Comparison of ENCODE assay signal across 21 cellular contexts in the genomic region with DNA sequence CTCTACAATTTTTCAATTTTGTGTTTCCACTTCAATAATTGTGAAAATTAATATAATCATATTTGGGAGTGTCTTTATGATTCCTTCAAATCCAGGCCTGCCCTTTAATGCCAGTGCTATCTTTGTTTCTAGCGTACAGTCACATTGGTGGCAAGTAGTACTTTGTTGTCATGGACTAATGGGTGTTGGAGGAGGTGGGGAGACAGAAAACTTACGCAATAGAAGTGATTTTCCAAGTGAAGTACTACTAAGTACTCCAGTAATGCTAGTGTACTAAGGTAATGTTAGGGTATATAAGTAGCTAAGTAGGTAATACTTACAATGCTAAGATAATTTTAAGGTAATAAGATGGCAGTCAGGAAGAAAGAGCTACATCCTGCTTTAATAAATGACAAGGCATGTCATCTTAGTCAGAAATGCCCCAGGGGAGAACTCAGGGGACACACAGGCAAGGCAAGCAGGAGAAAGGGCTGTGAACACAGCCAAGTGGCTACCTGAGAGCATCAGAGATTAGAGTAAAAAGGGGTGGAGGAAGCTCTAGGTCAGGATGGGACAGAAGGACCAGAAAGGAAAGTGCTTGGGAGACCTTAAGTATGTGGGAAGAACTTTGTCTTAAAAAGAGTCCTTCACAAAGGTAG.
DNase-seq lines count a peak whose midpoint lies in the region; ATAC-seq, FAIRE-seq and TF ChIP-seq lines count a peak whose summit lies in the region.
"Had no signal": no experiment of that assay in that cellular context is flagged by ENCODE, and none has a peak within 500 bp of the region (broad histone marks: within the 10 kb centered on the region; RNA-seq: fewer than 3 reads in every experiment).

No MANE protein-coding gene starts in this region.

- TF ChIP-seq RAD21 in K562 (CRISPR knock-in tag; conservative IDR thresholded peaks at IDR 0.05 in 1 of 2, IDR thresholded peaks at IDR 0.05 in 1 of 2), result no peak

- in situ Hi-C loops in K562 (cut with MboI), result no loop called here

- no peaks in the 10 kb centered on the region for H3K36me3 ChIP-seq in K562 (ENCODE audit: control insufficient read depth, insufficient read depth, low read length)
- no peaks in the 10 kb centered on the region for H3K36me3 ChIP-seq in smooth muscle cell (ENCODE audit: low read depth)
- no peaks in the 10 kb centered on the region for H3K36me3 ChIP-seq in BE2C

- no peak for ATAC-seq in K562
- no peak for ATAC-seq in activated T-cell treated with anti-CD3 and anti-CD28 coated beads, Interleukin-2, amount 50 U/mL, for 4 hours
- ATAC-seq: HCT116, PC-3 had no signal

- H3K9me3 ChIP-seq in K562 (replicated peaks; ENCODE audit: control insufficient read depth, insufficient read depth, low read depth, low read length) (no peaks in the 10 kb centered on the region), smooth muscle cell (replicated peaks; ENCODE audit: low read depth) (no peaks in the 10 kb centered on the region), BE2C (no peaks in the 10 kb centered on the region)

- FAIRE-seq in K562 (lab: Jason Lieb, UNC), result no peak

- 10% methylated on average over 2 of the region's 2 CpGs for WGBS in K562 (ENCODE audit: insufficient coverage, low coverage, missing lambda C conversion rate)
- 90% methylated on average over 2 of the region's 2 CpGs for WGBS in smooth muscle cell (ENCODE audit: low lambda C conversion rate)

- H2AFZ ChIP-seq in K562 (ENCODE audit: low read depth, low read length) (no peak overlapping the region), smooth muscle cell (ENCODE audit: low read depth) (peak overlapping the region; percentile 8)
- H2AFZ ChIP-seq: GM23248 had no signal

- H4K20me1 ChIP-seq in K562 (replicated peaks; ENCODE audit: control insufficient read depth, insufficient read depth, low read length) (no peaks in the 10 kb centered on the region), smooth muscle cell (ENCODE audit: low read depth) (no peaks in the 10 kb centered on the region)

- peaks cover 0 to 3% of the 10 kb centered on the region in 2 donors for H3K36me3 Mint-ChIP-seq in CD14-positive monocyte
- H3K36me3 Mint-ChIP-seq in activated T-cell treated with anti-CD3 and anti-CD28 coated beads, Interleukin-2, amount 50 U/mL, for 4 hours (ENCODE audit: insufficient read depth), result no peaks in the 10 kb centered on the region
- H3K36me3 Mint-ChIP-seq: CD4-positive, alpha-beta memory T cell had no signal

- H3K4me3 ChIP-seq in HL-60 (replicated peaks; ENCODE audit: insufficient read depth, low read length) (no peak overlapping the region), K562 (no peak overlapping the region), smooth muscle cell (no peak overlapping the region), BE2C (ENCODE audit: low read depth, low read length) (no peak overlapping the region)
- H3K4me3 ChIP-seq: GM23248 had no signal

- no peak overlapping the region for H3K9ac ChIP-seq in K562 (ENCODE audit: insufficient read depth in 1 of 2, low read depth in 2 of 2, low read length in 2 of 2)
- no peak overlapping the region for H3K9ac ChIP-seq in smooth muscle cell (ENCODE audit: low read depth)
- H3K9ac ChIP-seq: GM23248 had no signal

- no peaks in the 10 kb centered on the region for H3F3A ChIP-seq in smooth muscle cell (ENCODE audit: low read depth)

- H3K4me1 ChIP-seq in K562 (replicated peaks in 1 of 2; ENCODE audit: control insufficient read depth in 2 of 2, insufficient read depth in 2 of 2, low read length in 2 of 2) (no peaks in the 10 kb centered on the region), smooth muscle cell (ENCODE audit: low read depth) (no peaks in the 10 kb centered on the region), BE2C (no peaks in the 10 kb centered on the region)

- POLR2A ChIA-PET in K562 (lab: Yijun Ruan, JAX), result no interaction called here

- no peaks in the 10 kb centered on the region for H3K9me1 ChIP-seq in K562 (ENCODE audit: control insufficient read depth, insufficient read depth, low read length)

- H3K27ac Mint-ChIP-seq in CD14-positive monocyte, result peak overlapping the region; percentile 81 to 96 (median 87)
- H3K27ac Mint-ChIP-seq: CD4-positive, alpha-beta memory T cell had no signal

- BruUV-seq in K562 (replicated peaks; lab: Mats Ljungman, UMichigan), result no TSS peak

- TF ChIP-seq POLR2A in K562 (conservative IDR thresholded peaks at IDR 0.05), result no peak

- H3K27ac ChIP-seq in HL-60 (replicated peaks), result peak overlapping the region; percentile 53
- H3K27ac ChIP-seq in K562 (ENCODE audit: extremely low read depth, low read depth, low read length), result no peak overlapping the region
- H3K27ac ChIP-seq in smooth muscle cell (ENCODE audit: low read depth), result no peak overlapping the region
- H3K27ac ChIP-seq: GM23248 had no signal

- intact Hi-C loops in CD14-positive monocyte (cut with micrococcal nuclease), result no loop called here
- intact Hi-C loops in K562 (cut with micrococcal nuclease), result no loop called here

- peaks cover 66% of the 10 kb centered on the region for H3K4me1 Mint-ChIP-seq in CD14-positive monocyte
- H3K4me1 Mint-ChIP-seq in activated T-cell treated with anti-CD3 and anti-CD28 coated beads, Interleukin-2, amount 50 U/mL, for 4 hours (ENCODE audit: low read depth), result peaks cover 4% of the 10 kb centered on the region

- H3K9me3 Mint-ChIP-seq in CD14-positive monocyte, result peaks cover 0 to 12% (median 2%) of the 10 kb centered on the region in 7 donors
- no peaks in the 10 kb centered on the region for H3K9me3 Mint-ChIP-seq in activated T-cell treated with anti-CD3 and anti-CD28 coated beads, Interleukin-2, amount 50 U/mL, for 4 hours

- peaks cover 0 to 3% (median 0%) of the 10 kb centered on the region in 3 donors for H3K27me3 Mint-ChIP-seq in CD14-positive monocyte (ENCODE audit: low read depth in 3 of 3)
- peaks cover 13% of the 10 kb centered on the region for H3K27me3 Mint-ChIP-seq in activated T-cell treated with anti-CD3 and anti-CD28 coated beads, Interleukin-2, amount 50 U/mL, for 4 hours (ENCODE audit: low read depth)

- no peak overlapping the region for H3K4me3 Mint-ChIP-seq in CD14-positive monocyte
- H3K4me3 Mint-ChIP-seq in activated T-cell treated with anti-CD3 and anti-CD28 coated beads, Interleukin-2, amount 50 U/mL, for 4 hours, result no peak overlapping the region
- H3K4me3 Mint-ChIP-seq: CD4-positive, alpha-beta memory T cell had no signal

- no peaks in the 10 kb centered on the region for H3K27me3 ChIP-seq in HL-60 (ENCODE audit: insufficient read depth, poor library complexity, severe bottlenecking)
- H3K27me3 ChIP-seq in K562 (ENCODE audit: control insufficient read depth in 2 of 2, insufficient read depth in 2 of 2, low read length in 2 of 2), result peaks cover 0 to 9% of the 10 kb centered on the region in 2 experiments; a peak in 4 of 5 replicates
- H3K27me3 ChIP-seq in smooth muscle cell (ENCODE audit: low read depth), result no peaks in the 10 kb centered on the region
- peaks cover 15% of the 10 kb centered on the region for H3K27me3 ChIP-seq in BE2C

- TF ChIP-seq EP300 in K562 (IDR thresholded peaks at IDR 0.05; ENCODE audit: low read length), result no peak

- DNase-seq in CD14-positive monocyte (ENCODE audit: low spot score) (no peak), HL-60 (ENCODE audit: low read depth in 1 of 2, low spot score in 1 of 2) (no peak), K562 (ENCODE audit: extremely low read depth in 1 of 4, low spot score in 3 of 4) (no peak), smooth muscle cell (lab: John Stamatoyannopoulos, UW; ENCODE audit: unreplicated experiment) (no peak), BE2C (no peak), cerebellum (ENCODE audit: low spot score) (no peak), NCI-H187 (lab: John Stamatoyannopoulos, UW) (no peak)
- DNase-seq in activated T-cell treated with anti-CD3 and anti-CD28 coated beads, Interleukin-2, amount 50 U/mL, for 4 hours, result no peak
- DNase-seq: AML-193; Calu3; CD4-positive, alpha-beta memory T cell; GF-D8; GM23248; MV-4-11; NCI-H1694 treated with DMSO at 0.1 percent for 48 hours; NCI-H2107; NCI-H510A; NCI-H774; PC-3; T-helper 1 cell had no signal

- no peak for TF ChIP-seq CTCF in CD14-positive monocyte (IDR thresholded peaks at IDR 0.05)
- no peak for TF ChIP-seq CTCF in HL-60 (IDR thresholded peaks at IDR 0.05; ENCODE audit: insufficient read depth, low read length)
- TF ChIP-seq CTCF in K562 (IDR thresholded peaks at IDR 0.05 in 2 of 3, conservative IDR thresholded peaks at IDR 0.05 in 1 of 3; ENCODE audit: insufficient read depth in 2 of 3, low read depth in 1 of 3, low read length in 3 of 3), result no peak
- TF ChIP-seq CTCF in smooth muscle cell (IDR thresholded peaks at IDR 0.05; ENCODE audit: borderline replicate concordance, insufficient read depth, poor library complexity, severe bottlenecking), result no peak
- TF ChIP-seq CTCF in BE2C (IDR thresholded peaks at IDR 0.05; ENCODE audit: low read depth, low read length), result no peak

- H3K79me2 ChIP-seq in K562 (ENCODE audit: control insufficient read depth, insufficient read depth, low read length) (no peaks in the 10 kb centered on the region), smooth muscle cell (ENCODE audit: low read depth) (no peaks in the 10 kb centered on the region)

- H3K4me2 ChIP-seq in K562 (ENCODE audit: insufficient read depth, low read length) (no peak overlapping the region), smooth muscle cell (no peak overlapping the region)

- CTCF ChIA-PET in K562 (lab: Yijun Ruan, JAX; ENCODE audit: low intra/inter-chr PET ratio), result no interaction called here

TF ChIP-seq in K562, 482 proteins besides CTCF, POLR2A, EP300 and RAD21 (continues in another document):
- no peak for TF ChIP-seq ZNF384 (IDR thresholded peaks at IDR 0.05; ENCODE audit: low read depth, low read length)
- no peak for TF ChIP-seq XRCC4 (IDR thresholded peaks at IDR 0.05; ENCODE audit: extremely low read depth, insufficient read depth, insufficient read length)
- TF ChIP-seq RNF2 (IDR thresholded peaks at IDR 0.05), result no peak
